12 cellular contexts compared by ENCODE assay signal in genomic region chr3:132625613-132626012, GRCh38. TPM values are rescaled to one million over a fixed set of nuclear protein-coding genes. Genes with fewer than 3 reads are reported as not detected.
DNase-seq lines count a peak whose midpoint lies in the region; ATAC-seq and TF ChIP-seq lines count a peak whose summit lies in the region.
"Had no signal": no experiment of that assay in that cellular context is flagged by ENCODE, and none has a peak within 500 bp of the region (broad histone marks: within the 10 kb centered on the region; RNA-seq: fewer than 3 reads in every experiment).

No MANE protein-coding gene starts in this region.

- H3F3A ChIP-seq in neural progenitor cell (ENCODE audit: low read depth): no peaks in the 10 kb centered on the region

- DNase-seq in neural progenitor cell (ENCODE audit: low spot score) (no peak), NCI-H2081 treated with DMSO at 0.1 percent for 48 hours (lab: John Stamatoyannopoulos, UW) (no peak), NCI-H345 (lab: John Stamatoyannopoulos, UW) (no peak), type B pancreatic cell (ENCODE audit: extremely low spot score, unreplicated experiment) (no peak)
- DNase-seq: activated T-cell treated with anti-CD3 and anti-CD28 coated beads for 4 hours, Calu3, erythroblast had no signal

- no peaks in the 10 kb centered on the region for H3K27me3 Mint-ChIP-seq in neural progenitor cell (ENCODE audit: insufficient read depth, low read depth)
- H3K27me3 Mint-ChIP-seq in type B pancreatic cell: no peaks in the 10 kb centered on the region

- H3K4me1 ChIP-seq in neural progenitor cell: no peaks in the 10 kb centered on the region

- H3K4me3 ChIP-seq in neural progenitor cell: no peak overlapping the region
- H3K4me3 ChIP-seq: skin epidermis had no signal

- peaks cover 13% of the 10 kb centered on the region for H3K36me3 Mint-ChIP-seq in neural progenitor cell
- H3K36me3 Mint-ChIP-seq in type B pancreatic cell: peaks cover 22% of the 10 kb centered on the region

- H3K9ac ChIP-seq in neural progenitor cell: no peak overlapping the region

- H3K36me3 ChIP-seq in neural progenitor cell: peaks cover 17% of the 10 kb centered on the region

- H3K9me3 Mint-ChIP-seq in neural progenitor cell: no peaks in the 10 kb centered on the region
- no peaks in the 10 kb centered on the region for H3K9me3 Mint-ChIP-seq in type B pancreatic cell

- no peaks in the 10 kb centered on the region for H3K79me2 ChIP-seq in neural progenitor cell (ENCODE audit: low read depth)

- no peaks in the 10 kb centered on the region for H3K9me3 ChIP-seq in neural progenitor cell (ENCODE audit: low read depth)

- H2AFZ ChIP-seq in neural progenitor cell (replicated peaks): no peak overlapping the region

- H3K4me2 ChIP-seq in neural progenitor cell: no peak overlapping the region

- ATAC-seq in GM18868 (IDR thresholded peaks at IDR 0.05; ENCODE audit: unreplicated experiment): peak; percentile 92
- ATAC-seq in GM21717 (IDR thresholded peaks at IDR 0.05; ENCODE audit: unreplicated experiment): peak; percentile 88
- peak; percentile 93 for ATAC-seq in HG03175 (IDR thresholded peaks at IDR 0.05; ENCODE audit: unreplicated experiment)

- H3K27ac ChIP-seq in neural progenitor cell: peak overlapping the region; percentile 13
- H3K27ac ChIP-seq: RWPE1, skin epidermis had no signal

- H3K4me1 Mint-ChIP-seq in neural progenitor cell: no peaks in the 10 kb centered on the region
- H3K4me1 Mint-ChIP-seq in type B pancreatic cell (ENCODE audit: unreplicated experiment): no peaks in the 10 kb centered on the region

- TF ChIP-seq CTCF in neural progenitor cell (IDR thresholded peaks at IDR 0.05): no peak
- TF ChIP-seq CTCF in type B pancreatic cell (conservative IDR thresholded peaks at IDR 0.05): no peak

- H4K20me1 ChIP-seq in neural progenitor cell (ENCODE audit: low read depth): no peaks in the 10 kb centered on the region

- H3K27ac Mint-ChIP-seq in neural progenitor cell (no peak overlapping the region), type B pancreatic cell (no peak overlapping the region)

- no peak overlapping the region for H3K4me3 Mint-ChIP-seq in neural progenitor cell
- H3K4me3 Mint-ChIP-seq in type B pancreatic cell: no peak overlapping the region

- no peaks in the 10 kb centered on the region for H3K27me3 ChIP-seq in neural progenitor cell

RNA-seq across cellular contexts. Expression of gene ACKR4, which starts 28.5 kb away (rescaled TPM):
- not detected in 2 replicates for total RNA-seq in neural progenitor cell (ENCODE audit: low replicate concordance)
- total RNA-seq in type B pancreatic cell (ENCODE audit: low replicate concordance): 0.29 and 1.9 TPM in 2 replicates

RNA-seq across cellular contexts. Expression of gene ACAD11, which starts 34.0 kb away (rescaled TPM):
- 41.2 and 45.2 TPM in 2 replicates for total RNA-seq in neural progenitor cell (ENCODE audit: low replicate concordance)
- 10.4 and 14.7 TPM in 2 replicates for total RNA-seq in type B pancreatic cell (ENCODE audit: low replicate concordance)

RNA-seq across cellular contexts. Expression of gene UBA5, which starts 34.5 kb away (rescaled TPM):
- total RNA-seq in neural progenitor cell (ENCODE audit: low replicate concordance): 51.2 and 84.7 TPM in 2 replicates
- total RNA-seq in type B pancreatic cell (ENCODE audit: low replicate concordance): 35.9 and 40.6 TPM in 2 replicates
